23 cellular contexts compared by ENCODE assay signal in genomic region chr1:71393301-71393700, GRCh38.
DNase-seq lines count a peak whose midpoint lies in the region; ATAC-seq, FAIRE-seq and TF ChIP-seq lines count a peak whose summit lies in the region.
"Had no signal": no experiment of that assay in that cellular context is flagged by ENCODE, and none has a peak within 500 bp of the region (broad histone marks: within the 10 kb centered on the region; RNA-seq: fewer than 3 reads in every experiment).

No MANE protein-coding gene starts in this region.

- no peak overlapping the region for H2BK20ac ChIP-seq in H1 (ENCODE audit: low read length)

- no peak overlapping the region for H4K5ac ChIP-seq in H1 (ENCODE audit: insufficient read length, low read depth, low read length)

- TF ChIP-seq RAD21 in H1 (IDR thresholded peaks at IDR 0.05 in 1 of 2, conservative IDR thresholded peaks at IDR 0.05 in 1 of 2; ENCODE audit: low read depth in 2 of 2, low read length in 2 of 2) = no peak

- H2BK5ac ChIP-seq in H1 (ENCODE audit: low read depth, low read length) = no peak overlapping the region

- no peak overlapping the region for H3K4ac ChIP-seq in H1 (replicated peaks; ENCODE audit: insufficient read length, low read depth, low read length)

- H3K36me3 ChIP-seq in HAP-1 (replicated peaks) = no peaks in the 10 kb centered on the region
- H3K36me3 ChIP-seq in H1 (ENCODE audit: control insufficient read depth in 2 of 4, insufficient read depth in 4 of 4, low read length in 3 of 4) = no peaks in the 10 kb centered on the region
- no peaks in the 10 kb centered on the region for H3K36me3 ChIP-seq in iPS-20b (ENCODE audit: insufficient read depth, low read depth, low read length)
- H3K36me3 ChIP-seq: BLaER1 had no signal

- H3K4me3 ChIP-seq in HAP-1 = no peak overlapping the region
- H3K4me3 ChIP-seq in H1 (ENCODE audit: extremely low read depth in 1 of 4, insufficient read depth in 2 of 4, low read depth in 3 of 4, low read length in 4 of 4) = no peak overlapping the region
- H3K4me3 ChIP-seq in iPS-20b (ENCODE audit: low read length) = 0 out of 2 replicates have a peak overlapping the region, but pooled peaks have one; percentile 31
- H3K4me3 ChIP-seq: BLaER1, GM23248 had no signal

- no peak overlapping the region for H3K56ac ChIP-seq in H1 (replicated peaks; ENCODE audit: insufficient read length, low read depth, low read length)

- H3K27me3 ChIP-seq in HAP-1 (ENCODE audit: low read depth) (no peaks in the 10 kb centered on the region), H1 (replicated peaks in 1 of 4; ENCODE audit: control insufficient read depth in 3 of 4, extremely low read depth in 1 of 4, insufficient read depth in 3 of 4, low read length in 3 of 4) (peaks cover 0 to 12% (median 4%) of the 10 kb centered on the region in 4 experiments; a peak in 3 of 7 replicates), iPS-20b (ENCODE audit: insufficient read depth, low read length) (peaks cover 14% of the 10 kb centered on the region; the same call in 1 of the 2 replicates)
- H3K27me3 ChIP-seq: BLaER1 had no signal

- H3K14ac ChIP-seq in H1 (ENCODE audit: insufficient read length) = no peak overlapping the region

- TF ChIP-seq CTCF in H1 (IDR thresholded peaks at IDR 0.05; ENCODE audit: control extremely low read depth in 1 of 3, insufficient read depth in 1 of 3, low read depth in 1 of 3, low read length in 3 of 3) = no peak

- H2BK12ac ChIP-seq in H1 (ENCODE audit: low read depth, low read length) = no peak overlapping the region

- in situ Hi-C loops in HAP-1 (cut with MboI; ENCODE audit: low sequenced_read_pairs) = no loop called here

- peaks cover 11% of the 10 kb centered on the region for H3K4me1 ChIP-seq in HAP-1
- H3K4me1 ChIP-seq in H1 (replicated peaks in 1 of 4; ENCODE audit: control insufficient read depth in 3 of 4, insufficient read depth in 4 of 4, low read length in 3 of 4) = peaks cover 0 to 5% (median under 1%) of the 10 kb centered on the region in 4 experiments; a peak in 1 of 7 replicates
- peaks cover 7% of the 10 kb centered on the region for H3K4me1 ChIP-seq in iPS-20b (ENCODE audit: insufficient read depth, low read length)
- H3K4me1 ChIP-seq: BLaER1, Caco-2 had no signal

- peaks cover 0 to 2% of the 10 kb centered on the region in 2 experiments for H4K20me1 ChIP-seq in H1 (replicated peaks in 1 of 2; ENCODE audit: control insufficient read depth in 1 of 2, insufficient read depth in 2 of 2, low read length in 2 of 2)
- H4K20me1 ChIP-seq: BLaER1 had no signal

- H3K23me2 ChIP-seq in H1 (ENCODE audit: low read depth, low read length) = no peaks in the 10 kb centered on the region

- POLR2A ChIA-PET in H1 (lab: Charles Lee; ENCODE audit: partially characterized antibody) = no interaction called here

- CTCF ChIA-PET in H1 (lab: Charles Lee; ENCODE audit: partially characterized antibody) = interaction anchor here (1.7 kb wide), 1 partner anchor 36 kb away, joined by 4 read pairs; no protein-coding TSS in a partner anchor

- no peaks in the 10 kb centered on the region for H3K79me1 ChIP-seq in H1 (ENCODE audit: low read depth, low read length)

- H3K9ac ChIP-seq in H1 (replicated peaks in 1 of 4; ENCODE audit: extremely low read depth in 1 of 4, low read depth in 3 of 4, low read length in 3 of 4) = no peak overlapping the region
- H3K9ac ChIP-seq in iPS-20b (ENCODE audit: low read depth, low read length) = no peak overlapping the region
- H3K9ac ChIP-seq: BLaER1, GM23248 had no signal

- no peaks in the 10 kb centered on the region for H3K79me2 ChIP-seq in H1 (ENCODE audit: control insufficient read depth in 1 of 2, insufficient read depth in 2 of 2, low read length in 2 of 2)

- no peak overlapping the region for H3K23ac ChIP-seq in H1 (ENCODE audit: insufficient read length)

- H3K4me2 ChIP-seq in H1 (ENCODE audit: insufficient read depth in 1 of 2, low read depth in 2 of 2, low read length in 2 of 2) = no peak overlapping the region
- H3K4me2 ChIP-seq: BLaER1 had no signal

- H3K9me3 ChIP-seq in HAP-1 (no peaks in the 10 kb centered on the region), H1 (ENCODE audit: insufficient read depth in 2 of 2, low read depth in 1 of 2, low read length in 1 of 2) (peaks cover 3 to 8% of the 10 kb centered on the region in 2 experiments; a peak in 2 of 4 replicates), iPS-20b (ENCODE audit: insufficient read depth, low read depth, low read length) (no peaks in the 10 kb centered on the region; the same call in 1 of the 2 replicates)
- H3K9me3 ChIP-seq: Caco-2 had no signal

- DNase-seq in ELF-1 (ENCODE audit: low read depth, low spot score) = peak; percentile 40
- peak; percentile 58 to 80 for DNase-seq in HAP-1 (ENCODE audit: low spot score in 2 of 2)
- DNase-seq in H1 (ENCODE audit: low read depth in 1 of 2, low spot score in 2 of 2) = no peak
- DNase-seq in EL = no peak
- DNase-seq in NCI-H1436 (lab: John Stamatoyannopoulos, UW) = no peak
- DNase-seq in activated CD4-positive, alpha-beta T cell treated with anti-CD3 and anti-CD28 coated beads for 4 hours = no peak
- DNase-seq: Caco-2; CD4-positive, CD25-positive, alpha-beta regulatory T cell; CD8-positive, alpha-beta T cell; DMS153; DND-41; GF-D8; GM23248 had no signal

- H4K8ac ChIP-seq in H1 (ENCODE audit: extremely low read depth, insufficient read depth, low read length) = no peak overlapping the region

- H4K91ac ChIP-seq in H1 (replicated peaks; ENCODE audit: insufficient read length, low read length) = no peak overlapping the region

- no peak overlapping the region for H2BK120ac ChIP-seq in H1 (replicated peaks; ENCODE audit: low read depth, low read length)

- TF ChIP-seq POLR2A in H1 (IDR thresholded peaks at IDR 0.05; ENCODE audit: control extremely low read depth in 1 of 2, low read depth in 2 of 2, low read length in 2 of 2) = no peak

- no peak overlapping the region for H2BK15ac ChIP-seq in H1 (ENCODE audit: low read length)

- no peak for TF ChIP-seq EP300 in H1 (IDR thresholded peaks at IDR 0.05; ENCODE audit: borderline replicate concordance in 1 of 2, low read depth in 2 of 2, low read length in 2 of 2)

- no peak for FAIRE-seq in H1 (lab: Jason Lieb, UNC)
- FAIRE-seq: A204.1, GM12891, GM18507, H54 had no signal

- no peak for ATAC-seq in GM19397 (IDR thresholded peaks at IDR 0.05; ENCODE audit: unreplicated experiment)
- ATAC-seq: CD8-positive, alpha-beta T cell; HCT116 had no signal

- no peak overlapping the region; the same call in 1 of the 2 replicates for H3K18ac ChIP-seq in H1 (ENCODE audit: extremely low read depth, low read length)

- no peak overlapping the region for H2AFZ ChIP-seq in H1 (ENCODE audit: low read length)
- H2AFZ ChIP-seq: GM23248 had no signal

- no peak overlapping the region for H2AK5ac ChIP-seq in H1 (ENCODE audit: low read depth, low read length)

- H3K27ac ChIP-seq in H1 (ENCODE audit: low read depth, low read length) (no peak overlapping the region), iPS-20b (ENCODE audit: low read length) (no peak overlapping the region)
- H3K27ac ChIP-seq: 22Rv1, BLaER1, C4-2B, GM23248 had no signal

TF ChIP-seq in H1, 55 proteins besides CTCF, POLR2A, EP300 and RAD21 (continues in another document):
- TF ChIP-seq POLR2AphosphoS5 (IDR thresholded peaks at IDR 0.05; ENCODE audit: low read depth, low read length) = no peak

Comparison
In these comparisons a context has a peak if more than half of its experiments do, and no peak if none do; other contexts are left out.
1. DNase-seq: peak in ELF-1 (single experiment) and HAP-1 (2 of 2); none in H1 (0 of 2), EL (single experiment), NCI-H1436 (single experiment) and activated CD4-positive, alpha-beta T cell treated with anti-CD3 and anti-CD28 coated beads for 4 hours (0 of 2).